Comparison of ENCODE assay signal across 18 cellular contexts in genomic region chr3:181735921-181736320, GRCh38. TPM values are rescaled to one million over a fixed set of nuclear protein-coding genes. Genes with fewer than 3 reads are reported as not detected.
"Had no signal": no experiment of that assay in that cellular context is flagged by ENCODE, and none has a peak within 500 bp of the region (broad histone marks: within the 10 kb centered on the region; RNA-seq: fewer than 3 reads in every experiment).

No MANE protein-coding gene starts in this region.

- H3K27ac Mint-ChIP-seq: activated CD4-positive, alpha-beta memory T cell treated with anti-CD3 and anti-CD28 coated beads for 36 hours; activated CD8-positive, alpha-beta memory T cell treated with anti-CD3 and anti-CD28 coated beads, Interleukin-2, amount 10 ng/mL, durations not matched to agents 7 days and 5 days; activated naive CD4-positive, alpha-beta T cell treated with anti-CD3 and anti-CD28 coated beads, Interleukin-2, amount 10 ng/mL, durations not matched to agents 7 days and 5 days; activated T-cell treated with anti-CD3 and anti-CD28 coated beads, Interleukin-2, amount 50 U/mL, for 24 hours; effector memory CD8-positive, alpha-beta T cell; immature natural killer cell; mesothelial cell of epicardium; stimulated activated naive B cell treated with anti-CD40 and anti-IgM and Interleukin-4, amounts not matched to agents 10 μg/mL and 1 μg/mL and 100 μg/mL, for 72 hours had no signal

- H3K9me3 Mint-ChIP-seq: activated CD4-positive, alpha-beta memory T cell treated with anti-CD3 and anti-CD28 coated beads for 36 hours; activated naive CD4-positive, alpha-beta T cell treated with anti-CD3 and anti-CD28 coated beads, Interleukin-2, amount 10 ng/mL, durations not matched to agents 7 days and 5 days; activated T-cell treated with anti-CD3 and anti-CD28 coated beads, Interleukin-2, amount 50 U/mL, for 24 hours; effector memory CD8-positive, alpha-beta T cell; mesothelial cell of epicardium; stimulated activated naive B cell treated with anti-CD40 and anti-IgM and Interleukin-4, amounts not matched to agents 10 μg/mL and 1 μg/mL and 100 μg/mL, for 72 hours had no signal

- H3K4me3 ChIP-seq: body of pancreas, lung, ovary, transverse colon had no signal

- H3K27me3 ChIP-seq: body of pancreas, ovary had no signal

- H3K4me1 Mint-ChIP-seq: activated CD8-positive, alpha-beta memory T cell treated with anti-CD3 and anti-CD28 coated beads, Interleukin-2, amount 10 ng/mL, durations not matched to agents 7 days and 5 days; activated naive CD4-positive, alpha-beta T cell treated with anti-CD3 and anti-CD28 coated beads, Interleukin-2, amount 10 ng/mL, durations not matched to agents 7 days and 5 days; immature natural killer cell; mesothelial cell of epicardium; stimulated activated naive B cell treated with anti-CD40 and anti-IgM and Interleukin-4, amounts not matched to agents 10 μg/mL and 1 μg/mL and 100 μg/mL, for 72 hours had no signal

- H3K9me3 ChIP-seq: body of pancreas, ovary, transverse colon had no signal

- H3K4me3 Mint-ChIP-seq: activated CD4-positive, alpha-beta memory T cell treated with anti-CD3 and anti-CD28 coated beads for 36 hours; activated CD8-positive, alpha-beta memory T cell treated with anti-CD3 and anti-CD28 coated beads, Interleukin-2, amount 10 ng/mL, durations not matched to agents 7 days and 5 days; activated naive CD4-positive, alpha-beta T cell treated with anti-CD3 and anti-CD28 coated beads, Interleukin-2, amount 10 ng/mL, durations not matched to agents 7 days and 5 days; activated T-cell treated with anti-CD3 and anti-CD28 coated beads, Interleukin-2, amount 50 U/mL, for 24 hours; effector memory CD8-positive, alpha-beta T cell; immature natural killer cell; mesothelial cell of epicardium; stimulated activated naive B cell treated with anti-CD40 and anti-IgM and Interleukin-4, amounts not matched to agents 10 μg/mL and 1 μg/mL and 100 μg/mL, for 72 hours had no signal

- H3K36me3 ChIP-seq: ovary, transverse colon had no signal

- FAIRE-seq: frontal cortex had no signal

- H3K36me3 Mint-ChIP-seq: activated CD8-positive, alpha-beta memory T cell treated with anti-CD3 and anti-CD28 coated beads, Interleukin-2, amount 10 ng/mL, durations not matched to agents 7 days and 5 days; activated naive CD4-positive, alpha-beta T cell treated with anti-CD3 and anti-CD28 coated beads, Interleukin-2, amount 10 ng/mL, durations not matched to agents 7 days and 5 days; immature natural killer cell; mesothelial cell of epicardium; stimulated activated naive B cell treated with anti-CD40 and anti-IgM and Interleukin-4, amounts not matched to agents 10 μg/mL and 1 μg/mL and 100 μg/mL, for 72 hours had no signal

- ATAC-seq: activated CD8-positive, alpha-beta memory T cell treated with anti-CD3 and anti-CD28 coated beads, Interleukin-2, amount 10 ng/mL, durations not matched to agents 7 days and 5 days; body of pancreas; effector memory CD8-positive, alpha-beta T cell; left cardiac atrium; stimulated activated naive B cell treated with anti-CD40 and anti-IgM and Interleukin-4, amounts not matched to agents 10 μg/mL and 1 μg/mL and 100 μg/mL, for 72 hours had no signal

- H3K4me1 ChIP-seq: body of pancreas, transverse colon had no signal

- H3K27ac ChIP-seq: body of pancreas, ovary, transverse colon, VCaP had no signal

- DNase-seq: activated CD4-positive, alpha-beta memory T cell treated with anti-CD3 and anti-CD28 coated beads for 36 hours; activated CD8-positive, alpha-beta memory T cell treated with anti-CD3 and anti-CD28 coated beads, Interleukin-2, amount 10 ng/mL, durations not matched to agents 7 days and 5 days; activated naive CD4-positive, alpha-beta T cell treated with anti-CD3 and anti-CD28 coated beads, Interleukin-2, amount 10 ng/mL, durations not matched to agents 7 days and 5 days; activated T-cell treated with anti-CD3 and anti-CD28 coated beads, Interleukin-2, amount 50 U/mL, for 24 hours; body of pancreas; effector memory CD8-positive, alpha-beta T cell; immature natural killer cell; left cardiac atrium; ovary; stimulated activated CD4-positive, alpha-beta T cell treated with anti-CD3 and anti-CD28 coated beads, Interleukin-2, amount 100 ng/mL, for 48 hours; stimulated activated naive B cell treated with anti-CD40 and anti-IgM and Interleukin-4, amounts not matched to agents 10 μg/mL and 1 μg/mL and 100 μg/mL, for 72 hours; transverse colon had no signal

RNA-seq across cellular contexts. Expression of gene SOX2, which starts 24.2 kb away (rescaled TPM):
- total RNA-seq: activated CD4-positive, alpha-beta memory T cell treated with anti-CD3 and anti-CD28 coated beads for 36 hours; activated CD8-positive, alpha-beta memory T cell treated with anti-CD3 and anti-CD28 coated beads, Interleukin-2, amount 10 ng/mL, durations not matched to agents 7 days and 5 days; epithelial cell of proximal tubule; mesothelial cell of epicardium; T-helper 1 cell treated with Interleukin-12 subunit alpha and Interleukin-12 subunit beta and Interleukin-4 antibody, amounts not matched to agents 30 ng/mL and 1 ng/mL, for 36 hours had no signal
- polyA plus RNA-seq: immature natural killer cell had no signal
